Comparison of ENCODE assay signal across 9 cellular contexts in genomic region chr12:4307593-4308333, GRCh38. TPM values are rescaled to one million over a fixed set of nuclear protein-coding genes. Genes with fewer than 3 reads are reported as not detected.
DNase-seq lines count a peak whose midpoint lies in the region; ATAC-seq and TF ChIP-seq lines count a peak whose summit lies in the region.
"Had no signal": no experiment of that assay in that cellular context is flagged by ENCODE, and none has a peak within 500 bp of the region (broad histone marks: within the 10 kb centered on the region; RNA-seq: fewer than 3 reads in every experiment).

No MANE protein-coding gene starts in this region.

- TF ChIP-seq CTCF in left lung (IDR thresholded peaks at IDR 0.05) (peak; percentile 48 to 51), testis (IDR thresholded peaks at IDR 0.05) (peak; percentile 40 to 63 (median 52))

- H3K36me3 ChIP-seq in ectodermal cell (ENCODE audit: control insufficient read depth, insufficient read depth, low read length) (peaks cover 4% of the 10 kb centered on the region), left lung (peaks cover 0 to 39% of the 10 kb centered on the region in 2 donors), testis (ENCODE audit: low read depth, missing control alignments) (no peaks in the 10 kb centered on the region)

- TF ChIP-seq POLR2A in testis (IDR thresholded peaks at IDR 0.05) = no peak

- intact Hi-C loops in left lung (cut with DNase I) (no loop called here), testis (cut with DNase I; ENCODE audit: low total_unique reads) (no loop called here)

- H3K27me3 ChIP-seq in ectodermal cell (ENCODE audit: control insufficient read depth, insufficient read depth, low read length, poor library complexity, severe bottlenecking) = no peaks in the 10 kb centered on the region
- H3K27me3 ChIP-seq in left lung = no peaks in the 10 kb centered on the region
- H3K27me3 ChIP-seq in testis = no peaks in the 10 kb centered on the region

- H3K9me3 ChIP-seq in ectodermal cell (ENCODE audit: control insufficient read depth, low read length) (no peaks in the 10 kb centered on the region), left lung (no peaks in the 10 kb centered on the region), testis (no peaks in the 10 kb centered on the region)

- 18 to 21% methylated on average over 25 of the region's 25 CpGs for WGBS in ectodermal cell, 2 experiments
- WGBS in testis, 2 donors = 15 to 21% methylated on average over 18 to 25 of the region's 25 CpGs

- peak; percentile 98 for ATAC-seq in left lung
- no peak for ATAC-seq in GM19351 (IDR thresholded peaks at IDR 0.05; ENCODE audit: unreplicated experiment)

- DNase-seq in DMS79 treated with DMSO at 0.1 percent for 48 hours (lab: John Stamatoyannopoulos, UW) = peak; percentile 87
- DNase-seq in Kasumi-1 (lab: John Stamatoyannopoulos, UW) = peak; percentile 0 to 2
- peak; percentile 51 for DNase-seq in RKO (ENCODE audit: low spot score)
- DNase-seq in left lung = peak in 1 of 2 donors; percentile 72
- DNase-seq in testis = peak; percentile 80
- no peak for DNase-seq in KG1 (lab: John Stamatoyannopoulos, UW)
- DNase-seq: activated T-cell treated with anti-CD3 and anti-CD28 coated beads, Interleukin-2, amount 50 U/mL, for 4 hours had no signal

- H3K4me1 ChIP-seq in ectodermal cell (ENCODE audit: control insufficient read depth, insufficient read depth, low read length) (peaks cover 20% of the 10 kb centered on the region), left lung (no peaks in the 10 kb centered on the region), testis (peaks cover 21% of the 10 kb centered on the region)

- H3K27ac ChIP-seq in ectodermal cell (ENCODE audit: insufficient read depth, low read depth, low read length, poor library complexity, severe bottlenecking) (peak overlapping the region; percentile 51), left lung (no peak overlapping the region), testis (peak overlapping the region in 1 of 2 donors; percentile 16)

- H3K4me3 ChIP-seq in ectodermal cell (ENCODE audit: insufficient read depth, low read depth, low read length) (peak overlapping the region; percentile 23), left lung (no peak overlapping the region), testis (peak overlapping the region in 1 of 2 donors; percentile 33)

RNA-seq across cellular contexts. Expression of gene TIGAR, which starts 13.2 kb away (rescaled TPM):
- 15.5 TPM for polyA plus RNA-seq in ectodermal cell (2013, experiment 1 of 4)
- 19.4 TPM for polyA plus RNA-seq in ectodermal cell (2013, experiment 2 of 4)
- 7.5 TPM for polyA plus RNA-seq in ectodermal cell (2013, experiment 3 of 4)
- 10.5 TPM for polyA plus RNA-seq in ectodermal cell (2013, experiment 4 of 4)
- total RNA-seq in left lung = 10 to 100 TPM; 19.8 to 21.4 TPM
- 10 to 100 TPM in 1 of 2 donors, 1 to 10 TPM in 1; 5.1 to 14.6 TPM for total RNA-seq in testis
- 14.2 TPM for polyA plus RNA-seq in testis (ENCODE audit: insufficient read depth, low read depth, low replicate concordance)

RNA-seq across cellular contexts. Expression of gene CCND2, which starts 34.2 kb away (rescaled TPM):
- polyA plus RNA-seq in ectodermal cell (2013, experiment 1 of 4) = 88.1 TPM
- polyA plus RNA-seq in ectodermal cell (2013, experiment 2 of 4) = 61.7 TPM
- 47.8 TPM for polyA plus RNA-seq in ectodermal cell (2013, experiment 3 of 4)
- polyA plus RNA-seq in ectodermal cell (2013, experiment 4 of 4) = 51.3 TPM
- total RNA-seq in left lung = 100 to 1,000 TPM; 101 to 203 TPM
- total RNA-seq in testis = 10 to 100 TPM; 19.9 to 21.3 TPM
- 7.9 TPM for polyA plus RNA-seq in testis (ENCODE audit: insufficient read depth, low read depth, low replicate concordance)

Comparison
In these comparisons a context has a peak if more than half of its experiments do, and no peak if none do; other contexts are left out.
1. RNA of gene CCND2, which starts 34.2 kb away (total RNA-seq): 101 to 203 TPM in left lung; 19.9 to 21.3 TPM in testis; every median in the first group is over 4 times any median in the second.